Comparison of ENCODE assay signal across 9 cellular contexts in the genomic region with DNA sequence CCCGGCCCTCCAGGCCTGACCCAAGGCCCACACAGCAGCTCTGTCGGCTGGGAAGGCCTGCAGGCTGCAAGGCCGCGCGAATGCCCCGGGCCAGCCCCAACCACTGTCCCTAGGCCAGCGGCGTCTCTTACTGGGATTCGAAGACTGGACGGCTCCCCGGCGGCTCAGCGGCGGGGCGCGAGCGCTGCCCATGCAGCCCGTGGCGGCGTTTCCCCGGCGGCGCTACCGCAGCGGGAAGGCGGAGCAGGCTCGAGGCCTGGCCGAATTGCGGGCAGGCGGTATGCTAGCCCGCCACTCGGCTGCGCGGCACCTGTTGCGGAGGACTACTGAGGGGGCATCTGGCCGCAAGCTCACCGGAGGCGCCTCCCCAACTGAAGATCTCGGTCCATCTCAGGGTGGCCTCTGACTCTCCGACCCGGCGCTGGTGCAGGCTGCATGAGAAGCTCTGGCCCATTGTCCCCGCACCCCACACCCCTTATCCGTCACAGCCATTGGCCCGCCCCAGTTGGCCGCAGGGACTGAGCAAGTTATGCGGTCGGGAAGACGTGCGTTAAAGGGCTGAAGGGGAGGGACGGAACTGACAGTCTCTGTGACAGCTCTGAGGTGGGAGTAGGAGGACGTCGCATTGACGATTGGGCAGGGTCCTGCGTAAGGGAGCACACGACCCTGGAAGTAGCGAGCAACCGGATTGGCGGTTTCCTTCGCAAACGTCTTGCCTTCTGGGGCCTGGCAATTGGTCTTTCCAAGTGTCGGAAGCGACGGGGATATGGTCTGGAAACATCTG.
DNase-seq lines count a peak whose midpoint lies in the region; ATAC-seq and TF ChIP-seq lines count a peak whose summit lies in the region.
"Had no signal": no experiment of that assay in that cellular context is flagged by ENCODE, and none has a peak within 500 bp of the region (broad histone marks: within the 10 kb centered on the region; RNA-seq: fewer than 3 reads in every experiment).

No MANE protein-coding gene starts in this region.

- TF ChIP-seq POLR2A in thyroid gland (IDR thresholded peaks at IDR 0.05), result no peak

- peak in 1 of 2 donors; percentile 87 for ATAC-seq in activated T-cell treated with anti-CD3 and anti-CD28 coated beads, Interleukin-2, amount 50 U/mL, for 4 hours
- peak; percentile 86 to 92 for ATAC-seq in activated naive CD4-positive, alpha-beta T cell treated with anti-CD3 and anti-CD28 coated beads, Interleukin-2, amount 50 U/mL, for 72 hours

- no peaks in the 10 kb centered on the region for H3K36me3 Mint-ChIP-seq in activated T-cell treated with anti-CD3 and anti-CD28 coated beads, Interleukin-2, amount 50 U/mL, for 4 hours (ENCODE audit: insufficient read depth)
- peaks cover 4 to 5% of the 10 kb centered on the region in 2 donors for H3K36me3 Mint-ChIP-seq in activated naive CD4-positive, alpha-beta T cell treated with anti-CD3 and anti-CD28 coated beads, Interleukin-2, amount 50 U/mL, for 72 hours

- peak overlapping the region in 1 of 3 donors; percentile 77 for H3K27ac ChIP-seq in thyroid gland

- peak overlapping the region in 2 of 3 donors; percentile 33 to 49 for H3K4me3 ChIP-seq in thyroid gland (replicated peaks in 1 of 3)

- H3K9me3 Mint-ChIP-seq in activated T-cell treated with anti-CD3 and anti-CD28 coated beads, Interleukin-2, amount 50 U/mL, for 4 hours, result no peaks in the 10 kb centered on the region
- no peaks in the 10 kb centered on the region for H3K9me3 Mint-ChIP-seq in activated naive CD4-positive, alpha-beta T cell treated with anti-CD3 and anti-CD28 coated beads, Interleukin-2, amount 50 U/mL, for 72 hours
- H3K9me3 Mint-ChIP-seq: nephron had no signal

- TF ChIP-seq CTCF in thyroid gland (IDR thresholded peaks at IDR 0.05), result no peak

- peak overlapping the region; percentile 85 for H3K27ac Mint-ChIP-seq in activated naive CD4-positive, alpha-beta T cell treated with anti-CD3 and anti-CD28 coated beads, Interleukin-2, amount 50 U/mL, for 72 hours
- H3K27ac Mint-ChIP-seq: nephron had no signal

- H3K4me1 Mint-ChIP-seq in activated T-cell treated with anti-CD3 and anti-CD28 coated beads, Interleukin-2, amount 50 U/mL, for 4 hours (ENCODE audit: low read depth), result peaks cover 6% of the 10 kb centered on the region
- H3K4me1 Mint-ChIP-seq: nephron had no signal

- no peaks in the 10 kb centered on the region for H3K36me3 ChIP-seq in thyroid gland

- DNase-seq in activated T-cell treated with anti-CD3 and anti-CD28 coated beads, Interleukin-2, amount 50 U/mL, for 4 hours, result no peak
- no peak for DNase-seq in activated T-cell treated with anti-CD3 and anti-CD28 coated beads for 4 hours
- DNase-seq in activated naive CD4-positive, alpha-beta T cell treated with anti-CD3 and anti-CD28 coated beads, Interleukin-2, amount 50 U/mL, for 72 hours (ENCODE audit: low spot score in 2 of 2), result peak; percentile 30 to 70
- DNase-seq in inferior parietal cortex (ENCODE audit: extremely low spot score), result peak; percentile 36
- DNase-seq in thyroid gland, result peak; percentile 47 to 51
- DNase-seq in mesenteric fat pad (ENCODE audit: low spot score), result no peak
- DNase-seq in HPDE6-E6E7 (ENCODE audit: extremely low spot score), result no peak
- no peak for DNase-seq in NCI-H1105 (lab: John Stamatoyannopoulos, UW)

- 20% methylated on average over 2 of the region's 64 CpGs; no CpG with 5 or more reads in 1 of the 2 donors for WGBS in thyroid gland, 2 donors

- no peaks in the 10 kb centered on the region for H3K27me3 ChIP-seq in thyroid gland

- peaks cover 10% of the 10 kb centered on the region for H3K27me3 Mint-ChIP-seq in activated T-cell treated with anti-CD3 and anti-CD28 coated beads, Interleukin-2, amount 50 U/mL, for 4 hours (ENCODE audit: low read depth)

- intact Hi-C loops in thyroid gland (cut with DNase I), result no loop called here

- no peaks in the 10 kb centered on the region for H3K4me1 ChIP-seq in thyroid gland

- H3K9me3 ChIP-seq in thyroid gland, result no peaks in the 10 kb centered on the region

- peak overlapping the region; percentile 81 for H3K4me3 Mint-ChIP-seq in activated T-cell treated with anti-CD3 and anti-CD28 coated beads, Interleukin-2, amount 50 U/mL, for 4 hours
- H3K4me3 Mint-ChIP-seq: nephron had no signal

Comparison
In these comparisons a context has a peak if more than half of its experiments do, and no peak if none do; other contexts are left out.
1. DNase-seq: peak in activated naive CD4-positive, alpha-beta T cell treated with anti-CD3 and anti-CD28 coated beads, Interleukin-2, amount 50 U/mL, for 72 hours (2 of 2), inferior parietal cortex (single experiment) and thyroid gland (2 of 2); none in activated T-cell treated with anti-CD3 and anti-CD28 coated beads, Interleukin-2, amount 50 U/mL, for 4 hours (single experiment), activated T-cell treated with anti-CD3 and anti-CD28 coated beads for 4 hours (single experiment), mesenteric fat pad (single experiment), HPDE6-E6E7 (single experiment) and NCI-H1105 (single experiment).